ENCODE assay signal across 1 cellular context in genomic region chr3:184320099-184320445, GRCh38.
TF ChIP-seq lines count a peak whose summit lies in the region.

No MANE protein-coding gene starts in this region.

TF ChIP-seq in GM12878, 131 proteins besides CTCF, POLR2A, EP300 and RAD21 (continued from another document):
- TF ChIP-seq BCL3 (IDR thresholded peaks at IDR 0.05; ENCODE audit: borderline replicate concordance, insufficient read depth, low read depth, low read length, poor library complexity, severe bottlenecking) (no peak), YBX1 (IDR thresholded peaks at IDR 0.05) (no peak), SIX5 (IDR thresholded peaks at IDR 0.05; ENCODE audit: low read depth, low read length, severe bottlenecking) (no peak), PML (IDR thresholded peaks at IDR 0.05; ENCODE audit: low read length) (no peak), ZBTB4 (CRISPR knock-in tag; IDR thresholded peaks at IDR 0.05) (no peak), CEBPB (IDR thresholded peaks at IDR 0.05; ENCODE audit: borderline replicate concordance in 1 of 2, low read depth in 2 of 2, low read length in 2 of 2) (no peak), BCL11A (IDR thresholded peaks at IDR 0.05; ENCODE audit: low read depth, low read length) (no peak), SRF (IDR thresholded peaks at IDR 0.05; ENCODE audit: low read depth in 2 of 2, low read length in 2 of 2) (no peak), ZNF592 (IDR thresholded peaks at IDR 0.05) (no peak), CHD2 (IDR thresholded peaks at IDR 0.05; ENCODE audit: borderline replicate concordance, low read depth, low read length) (no peak), CHD4 (IDR thresholded peaks at IDR 0.05) (no peak), E2F8 (IDR thresholded peaks at IDR 0.05; ENCODE audit: low read depth, partially characterized antibody) (no peak), SMAD1 (IDR thresholded peaks at IDR 0.05; ENCODE audit: low read depth, partially characterized antibody) (no peak), SP1 (IDR thresholded peaks at IDR 0.05; ENCODE audit: low read depth, low read length) (no peak)
TF ChIP-seq in GM12878: peak in this region for 0.
